19 cellular contexts compared by ENCODE assay signal in genomic region chr9:137776306-137776995, GRCh38.
"Had no signal": no experiment of that assay in that cellular context is flagged by ENCODE, and none has a peak within 500 bp of the region (broad histone marks: within the 10 kb centered on the region; RNA-seq: fewer than 3 reads in every experiment).

No MANE protein-coding gene starts in this region.

- H3K27me3 ChIP-seq: foreskin keratinocyte, neutrophil, testis, tibial nerve, upper lobe of right lung, vagina had no signal

- H3K4me3 ChIP-seq: left ventricle myocardium inferior, lung, smooth muscle cell, testis, tibial nerve, upper lobe of right lung, vagina had no signal

- DNase-seq: effector memory CD8-positive, alpha-beta T cell; foreskin keratinocyte; immature natural killer cell; left cardiac atrium; left ventricle myocardium inferior; mesendoderm; naive thymus-derived CD4-positive, alpha-beta T cell; stimulated activated CD4-positive, alpha-beta T cell treated with anti-CD3 and anti-CD28 coated beads, Interleukin-2, amount 100 ng/mL, for 48 hours; testis; upper lobe of right lung had no signal

- H3K27ac Mint-ChIP-seq: dendritic cell treated with granulocyte-macrophage colony-stimulating factor and Interleukin-4, amounts not matched to agents 40 ng/mL and 50 ng/mL, for 4 days; effector memory CD8-positive, alpha-beta T cell; stimulated activated naive CD8-positive, alpha-beta T cell treated with anti-CD3 and anti-CD28 coated beads, Interleukin-15, Interleukin-2, amounts not matched to agents 100 ng/mL and 50 ng/mL, for 24 hours had no signal

- H3K4me1 ChIP-seq: foreskin keratinocyte, left ventricle myocardium inferior, testis, tibial nerve, upper lobe of right lung, vagina had no signal

- H3K4me3 Mint-ChIP-seq: dendritic cell treated with granulocyte-macrophage colony-stimulating factor and Interleukin-4, amounts not matched to agents 40 ng/mL and 50 ng/mL, for 4 days; effector memory CD8-positive, alpha-beta T cell; immature natural killer cell; naive thymus-derived CD4-positive, alpha-beta T cell; stimulated activated naive CD8-positive, alpha-beta T cell treated with anti-CD3 and anti-CD28 coated beads, Interleukin-15, Interleukin-2, amounts not matched to agents 100 ng/mL and 50 ng/mL, for 24 hours had no signal

- H3K27me3 Mint-ChIP-seq: dendritic cell treated with granulocyte-macrophage colony-stimulating factor and Interleukin-4, amounts not matched to agents 40 ng/mL and 50 ng/mL, for 4 days; effector memory CD8-positive, alpha-beta T cell; naive thymus-derived CD4-positive, alpha-beta T cell; progenitor cell of endocrine pancreas; stimulated activated naive CD8-positive, alpha-beta T cell treated with anti-CD3 and anti-CD28 coated beads, Interleukin-15, Interleukin-2, amounts not matched to agents 100 ng/mL and 50 ng/mL, for 24 hours had no signal

- H3K27ac ChIP-seq: foreskin keratinocyte, left ventricle myocardium inferior, neutrophil, testis, tibial nerve, upper lobe of right lung, vagina had no signal

- ATAC-seq: effector memory CD8-positive, alpha-beta T cell; foreskin keratinocyte; left cardiac atrium; naive thymus-derived CD4-positive, alpha-beta T cell; right cardiac atrium; upper lobe of right lung had no signal

- H3K9me3 Mint-ChIP-seq: dendritic cell treated with granulocyte-macrophage colony-stimulating factor and Interleukin-4, amounts not matched to agents 40 ng/mL and 50 ng/mL, for 4 days; effector memory CD8-positive, alpha-beta T cell; immature natural killer cell; naive thymus-derived CD4-positive, alpha-beta T cell; stimulated activated naive CD8-positive, alpha-beta T cell treated with anti-CD3 and anti-CD28 coated beads, Interleukin-15, Interleukin-2, amounts not matched to agents 100 ng/mL and 50 ng/mL, for 24 hours had no signal

- H3K9me3 ChIP-seq: left ventricle myocardium inferior, neutrophil, testis, tibial nerve, upper lobe of right lung, vagina had no signal
